Comparison of ENCODE assay signal across 8 cellular contexts in genomic region chr12:14774074-14774943, GRCh38. TPM values are rescaled to one million over a fixed set of nuclear protein-coding genes. Genes with fewer than 3 reads are reported as not detected.
DNase-seq lines count a peak whose midpoint lies in the region; ATAC-seq, FAIRE-seq and TF ChIP-seq lines count a peak whose summit lies in the region.

No MANE protein-coding gene starts in this region.

- no peak for TF ChIP-seq CTCF in endothelial cell of umbilical vein (IDR thresholded peaks at IDR 0.05; ENCODE audit: extremely low read depth in 1 of 2, insufficient read depth in 1 of 2, low read depth in 1 of 2, low read length in 2 of 2)

- H3K4me2 ChIP-seq in endothelial cell of umbilical vein (ENCODE audit: insufficient read depth, low read length) = peak overlapping the region; percentile 79

- peak; percentile 71 for DNase-seq in NCI-H82 (lab: John Stamatoyannopoulos, UW)
- peak; percentile 90 for DNase-seq in activated CD8-positive, alpha-beta memory T cell treated with anti-CD3 and anti-CD28 coated beads, Interleukin-2, amount 50 U/mL, for 48 hours
- peak; percentile 95 for DNase-seq in endothelial cell of umbilical vein (ENCODE audit: low read depth, low spot score)
- DNase-seq in stimulated activated CD8-positive, alpha-beta memory T cell treated with anti-CD3 and anti-CD28 coated beads, Interleukin-15, amount 100 ng/mL, for 1 hour (ENCODE audit: low read depth) = peak; percentile 70
- DNase-seq in NCI-H2171 treated with DMSO at 0.1 percent for 48 hours (lab: John Stamatoyannopoulos, UW) = no peak

- peak overlapping the region; percentile 80 for H3K9ac ChIP-seq in endothelial cell of umbilical vein (replicated peaks; ENCODE audit: extremely low read depth, insufficient read depth, low read length)

- H3K27me3 ChIP-seq in endothelial cell of umbilical vein (ENCODE audit: control insufficient read depth in 2 of 2, insufficient read depth in 2 of 2, low read length in 2 of 2) = no peaks in the 10 kb centered on the region

- H3K9me3 ChIP-seq in endothelial cell of umbilical vein (replicated peaks; ENCODE audit: control insufficient read depth, insufficient read depth, low read length) (no peaks in the 10 kb centered on the region), mesodermal cell (ENCODE audit: control insufficient read depth, low read length) (no peaks in the 10 kb centered on the region)

- dilution Hi-C loops in endothelial cell of umbilical vein (cut with MboI; ENCODE audit: extremely low pct_ligation_motif_present, low sequenced_read_pairs) = no loop called here

- ATAC-seq in GM18502 (IDR thresholded peaks at IDR 0.05; ENCODE audit: poor library complexity, unreplicated experiment) (peak; percentile 61), HG02884 (IDR thresholded peaks at IDR 0.05; ENCODE audit: unreplicated experiment) (peak; percentile 53)

- TSS peak; percentile 80 for BruUV-seq in endothelial cell of umbilical vein (replicated peaks; lab: Mats Ljungman, UMichigan)

- peak; percentile 79 for TF ChIP-seq POLR2A in endothelial cell of umbilical vein (IDR thresholded peaks at IDR 0.05; ENCODE audit: low read depth, low read length)

- no peaks in the 10 kb centered on the region for H3K9me1 ChIP-seq in endothelial cell of umbilical vein (replicated peaks; ENCODE audit: control insufficient read depth, extremely low read depth, insufficient read depth, low read length)

- CTCF ChIA-PET in endothelial cell of umbilical vein (lab: Charles Lee) = interaction anchor here (0.7 to 2.4 kb wide), 10 partner anchors 10 to 1071 kb away, joined by 3 to 11 read pairs (median 4); partner anchors contain the start of genes C12orf60 and WBP11

- 33 to 43% methylated on average over 65 to 68 of the region's 69 CpGs for WGBS in mesodermal cell (ENCODE audit: insufficient coverage in 2 of 2), 2 experiments

- peak overlapping the region; percentile 73 for H2AFZ ChIP-seq in endothelial cell of umbilical vein (ENCODE audit: low read depth, low read length)

- no peaks in the 10 kb centered on the region for H4K20me1 ChIP-seq in endothelial cell of umbilical vein (replicated peaks; ENCODE audit: control insufficient read depth, extremely low read depth, insufficient read depth, low read length)

- no peaks in the 10 kb centered on the region for H3K36me3 ChIP-seq in endothelial cell of umbilical vein (ENCODE audit: control insufficient read depth in 2 of 2, extremely low read depth in 1 of 2, insufficient read depth in 2 of 2, low read length in 2 of 2)
- H3K36me3 ChIP-seq in mesodermal cell (ENCODE audit: control insufficient read depth, insufficient read depth, low read length) = no peaks in the 10 kb centered on the region

- peak overlapping the region; percentile 77 for H3K27ac ChIP-seq in endothelial cell of umbilical vein (ENCODE audit: insufficient read depth, low read depth, low read length)
- H3K27ac ChIP-seq in mesodermal cell (ENCODE audit: low read depth, low read length, severe bottlenecking) = peak overlapping the region; percentile 63

- POLR2A ChIA-PET in endothelial cell of umbilical vein (lab: Charles Lee) = interaction anchor here (0.9 to 1.6 kb wide), 4 partner anchors 10 to 73 kb away, joined by 3 to 6 read pairs (median 4); partner anchors contain the start of genes C12orf60 and WBP11

- peak; percentile 92 for FAIRE-seq in endothelial cell of umbilical vein (lab: Jason Lieb, UNC)

- peaks cover 19% of the 10 kb centered on the region for H3K79me2 ChIP-seq in endothelial cell of umbilical vein (ENCODE audit: control insufficient read depth, insufficient read depth, low read length)

- H3K4me3 ChIP-seq in endothelial cell of umbilical vein (replicated peaks in 1 of 3; ENCODE audit: insufficient read depth in 1 of 3, low read depth in 1 of 3, low read length in 3 of 3) (peak overlapping the region; percentile 50 to 78 (median 60)), mesodermal cell (ENCODE audit: extremely low read depth, insufficient read depth, low read length, poor library complexity, severe bottlenecking) (peak overlapping the region; percentile 73)

- peaks cover 20% of the 10 kb centered on the region for H3K4me1 ChIP-seq in endothelial cell of umbilical vein (ENCODE audit: control insufficient read depth, extremely low read depth, insufficient read depth, low read length)
- peaks cover 20% of the 10 kb centered on the region for H3K4me1 ChIP-seq in mesodermal cell (ENCODE audit: control insufficient read depth, insufficient read depth, low read length, poor library complexity, severe bottlenecking)

- intact Hi-C loops in endothelial cell of umbilical vein (cut with micrococcal nuclease) = loop anchor here (1.0 to 5.0 kb wide), 8 partner anchors 29 to 1108 kb away; partner anchors contain the start of genes ARHGDIB, ART4, ATF7IP and C12orf60

TF ChIP-seq in endothelial cell of umbilical vein, 7 proteins besides CTCF, POLR2A, EP300 and RAD21:
- TF ChIP-seq, protein P1, sequence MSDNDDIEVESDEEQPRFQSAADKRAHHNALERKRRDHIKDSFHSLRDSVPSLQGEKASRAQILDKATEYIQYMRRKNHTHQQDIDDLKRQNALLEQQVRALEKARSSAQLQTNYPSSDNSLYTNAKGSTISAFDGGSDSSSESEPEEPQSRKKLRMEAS (IDR thresholded peaks at IDR 0.05; ENCODE audit: insufficient read depth, insufficient read length) = no peak
- TF ChIP-seq POLR2AphosphoS5 (IDR thresholded peaks at IDR 0.05; ENCODE audit: insufficient read depth, low read depth, low read length) = peak; percentile 67

RNA-seq across cellular contexts. Expression of gene WBP11, which starts 29.0 kb away (rescaled TPM):
- 70.5 and 77.1 TPM in 2 replicates for total RNA-seq in endothelial cell of umbilical vein
- polyA plus RNA-seq in endothelial cell of umbilical vein = 10.6 and 11.4 TPM in 2 replicates
- polyA plus RNA-seq in endothelial cell of umbilical vein (2011; cell fraction: cytosol; rRNA removed) = 16.2 and 18.0 TPM in 2 replicates
- polyA plus RNA-seq in endothelial cell of umbilical vein (2011; cell fraction: nucleus; rRNA removed) = 15.8 and 20.5 TPM in 2 replicates
- polyA plus RNA-seq in endothelial cell of umbilical vein (2012) = 37.7 and 52.5 TPM in 2 replicates
- polyA minus RNA-seq in endothelial cell of umbilical vein = 12.4 and 15.2 TPM in 2 replicates
- polyA minus RNA-seq in endothelial cell of umbilical vein (2011; cell fraction: cytosol; rRNA and poly(A)+ RNA removed) = 13.0 TPM
- polyA minus RNA-seq in endothelial cell of umbilical vein (2011; cell fraction: nucleus; rRNA and poly(A)+ RNA removed) = 15.1 and 27.6 TPM in 2 replicates
- polyA plus RNA-seq in mesodermal cell (2013, experiment 1 of 2) = 63.4 TPM
- 97.6 TPM for polyA plus RNA-seq in mesodermal cell (2013, experiment 2 of 2)

RNA-seq across cellular contexts. Expression of gene C12orf60, which starts 29.2 kb away (rescaled TPM):
- total RNA-seq in endothelial cell of umbilical vein = 1.1 and 1.3 TPM in 2 replicates
- polyA plus RNA-seq in endothelial cell of umbilical vein = 0.52 and 0.57 TPM in 2 replicates
- polyA plus RNA-seq in endothelial cell of umbilical vein (2011; cell fraction: cytosol; rRNA removed) = 0.87 and 1.1 TPM in 2 replicates
- 0.81 and 1.2 TPM in 2 replicates for polyA plus RNA-seq in endothelial cell of umbilical vein (2011; cell fraction: nucleus; rRNA removed)
- polyA plus RNA-seq in endothelial cell of umbilical vein (2012) = 2.5 and 2.8 TPM in 2 replicates
- polyA minus RNA-seq in endothelial cell of umbilical vein = 0.19 and 3.8 TPM in 2 replicates
- not detected for polyA minus RNA-seq in endothelial cell of umbilical vein (2011; cell fraction: cytosol; rRNA and poly(A)+ RNA removed)
- polyA minus RNA-seq in endothelial cell of umbilical vein (2011; cell fraction: nucleus; rRNA and poly(A)+ RNA removed) = 0.67 and 1.3 TPM in 2 replicates
- 6.4 TPM for polyA plus RNA-seq in mesodermal cell (2013, experiment 1 of 2)
- polyA plus RNA-seq in mesodermal cell (2013, experiment 2 of 2) = 7.4 TPM

RNA-seq across cellular contexts. Expression of gene SMCO3, which starts 39.7 kb away (rescaled TPM):
- 0.25 and 0.35 TPM in 2 replicates for total RNA-seq in endothelial cell of umbilical vein
- polyA plus RNA-seq in endothelial cell of umbilical vein = 0.33 and 0.37 TPM in 2 replicates
- polyA plus RNA-seq in endothelial cell of umbilical vein (2011; cell fraction: cytosol; rRNA removed) = 0.25 and 0.28 TPM in 2 replicates
- polyA plus RNA-seq in endothelial cell of umbilical vein (2011; cell fraction: nucleus; rRNA removed) = 1.8 and 2.2 TPM in 2 replicates
- 0.29 and 0.74 TPM in 2 replicates for polyA plus RNA-seq in endothelial cell of umbilical vein (2012)
- 1.00 and 1.9 TPM in 2 replicates for polyA minus RNA-seq in endothelial cell of umbilical vein
- not detected for polyA minus RNA-seq in endothelial cell of umbilical vein (2011; cell fraction: cytosol; rRNA and poly(A)+ RNA removed)
- polyA minus RNA-seq in endothelial cell of umbilical vein (2011; cell fraction: nucleus; rRNA and poly(A)+ RNA removed) = 1.5 and 1.8 TPM in 2 replicates
- 0.66 TPM for polyA plus RNA-seq in mesodermal cell (2013, experiment 1 of 2)
- polyA plus RNA-seq in mesodermal cell (2013, experiment 2 of 2) = 1.0 TPM
